Comparison of ENCODE assay signal across 10 cellular contexts in genomic region chr5:53089481-53089976, GRCh38. TPM values are rescaled to one million over a fixed set of nuclear protein-coding genes. Genes with fewer than 3 reads are reported as not detected.
DNase-seq lines count a peak whose midpoint lies in the region; ATAC-seq and TF ChIP-seq lines count a peak whose summit lies in the region.
"Had no signal": no experiment of that assay in that cellular context is flagged by ENCODE, and none has a peak within 500 bp of the region (broad histone marks: within the 10 kb centered on the region; RNA-seq: fewer than 3 reads in every experiment).

No MANE protein-coding gene starts in this region.

- H3K27ac Mint-ChIP-seq in activated T-helper 17 cell treated with anti-CD3 and anti-CD28 coated beads, Interleukin-2, amount 50 U/mL, for 72 hours, result peak overlapping the region; percentile 67
- H3K27ac Mint-ChIP-seq in chondrocyte (ENCODE audit: unreplicated experiment), result no peak overlapping the region

- no peaks in the 10 kb centered on the region for H3K36me3 Mint-ChIP-seq in activated T-helper 17 cell treated with anti-CD3 and anti-CD28 coated beads, Interleukin-2, amount 50 U/mL, for 72 hours (ENCODE audit: low read depth)
- no peaks in the 10 kb centered on the region for H3K36me3 Mint-ChIP-seq in chondrocyte (ENCODE audit: low read depth)

- peak; percentile 91 for ATAC-seq in GM19351 (IDR thresholded peaks at IDR 0.05; ENCODE audit: unreplicated experiment)
- ATAC-seq in HG03045 (IDR thresholded peaks at IDR 0.05; ENCODE audit: unreplicated experiment), result peak; percentile 89
- ATAC-seq in activated T-helper 17 cell treated with anti-CD3 and anti-CD28 coated beads, Interleukin-2, amount 50 U/mL, for 72 hours (replicated peaks), result peak; percentile 89
- ATAC-seq in omental fat pad (ENCODE audit: low FRiP score), result no peak
- ATAC-seq: sciatic nerve had no signal

- peak overlapping the region; percentile 61 for H3K4me3 Mint-ChIP-seq in activated T-helper 17 cell treated with anti-CD3 and anti-CD28 coated beads, Interleukin-2, amount 50 U/mL, for 72 hours
- no peak overlapping the region for H3K4me3 Mint-ChIP-seq in chondrocyte (ENCODE audit: unreplicated experiment)

- peaks cover 15% of the 10 kb centered on the region for H3K4me1 Mint-ChIP-seq in activated T-helper 17 cell treated with anti-CD3 and anti-CD28 coated beads, Interleukin-2, amount 50 U/mL, for 72 hours
- H3K4me1 Mint-ChIP-seq in chondrocyte (ENCODE audit: low read depth), result peaks cover 16% of the 10 kb centered on the region

- DNase-seq in EH (ENCODE audit: low read depth) (peak; percentile 41), omental fat pad (ENCODE audit: low spot score) (no peak), glomerular visceral epithelial cell (ENCODE audit: extremely low spot score) (no peak), chondrocyte (ENCODE audit: low spot score) (no peak), COLO668 (lab: John Stamatoyannopoulos, UW; ENCODE audit: unreplicated experiment) (no peak)
- DNase-seq: DMS153 had no signal

- no peak for TF ChIP-seq CTCF in omental fat pad (IDR thresholded peaks at IDR 0.05)
- TF ChIP-seq CTCF in chondrocyte (IDR thresholded peaks at IDR 0.05), result no peak

- H3K27me3 Mint-ChIP-seq in activated T-helper 17 cell treated with anti-CD3 and anti-CD28 coated beads, Interleukin-2, amount 50 U/mL, for 72 hours, result no peaks in the 10 kb centered on the region
- no peaks in the 10 kb centered on the region for H3K27me3 Mint-ChIP-seq in chondrocyte (ENCODE audit: low read depth)

- H3K9me3 Mint-ChIP-seq in activated T-helper 17 cell treated with anti-CD3 and anti-CD28 coated beads, Interleukin-2, amount 50 U/mL, for 72 hours, result no peaks in the 10 kb centered on the region
- no peaks in the 10 kb centered on the region for H3K9me3 Mint-ChIP-seq in chondrocyte (ENCODE audit: low read depth)

RNA-seq across cellular contexts. Expression of gene MOCS2, which starts 20.0 kb away (rescaled TPM):
- 10 to 100 TPM; 17.0 to 27.6 TPM for total RNA-seq in activated T-helper 17 cell treated with anti-CD3 and anti-CD28 coated beads, Interleukin-2, amount 50 U/mL, for 72 hours
- 10 to 100 TPM; 24.1 to 45.3 (median 37.6) TPM for total RNA-seq in omental fat pad
- total RNA-seq in chondrocyte, result 33.1 to 41.6 TPM (median 34.1 TPM) in 3 replicates
